Comparison of ENCODE assay signal across 13 cellular contexts in the genomic region with DNA sequence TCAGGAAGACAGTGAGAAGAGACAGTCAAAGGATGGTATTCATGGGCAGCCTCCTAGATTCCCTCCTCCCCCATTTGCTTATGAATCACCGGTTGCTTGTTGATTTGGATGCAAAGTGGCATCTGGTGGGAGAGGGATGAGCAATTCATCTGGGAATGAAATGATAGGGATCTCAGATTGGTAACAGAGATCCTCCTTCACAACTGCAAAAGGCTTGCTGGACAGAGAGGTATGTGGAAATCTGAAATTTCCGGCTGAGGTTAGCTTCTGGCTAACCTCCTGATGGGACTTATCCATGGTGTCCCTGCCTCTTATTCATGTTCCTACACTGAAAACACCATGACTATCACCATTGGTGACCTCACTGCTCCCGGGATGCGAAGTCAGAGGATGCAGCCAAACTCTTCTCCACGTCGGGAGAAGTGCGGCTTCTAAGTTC. TPM values are rescaled to one million over a fixed set of nuclear protein-coding genes. Genes with fewer than 3 reads are reported as not detected.
DNase-seq lines count a peak whose midpoint lies in the region; TF ChIP-seq lines count a peak whose summit lies in the region.
"Had no signal": no experiment of that assay in that cellular context is flagged by ENCODE, and none has a peak within 500 bp of the region (broad histone marks: within the 10 kb centered on the region; RNA-seq: fewer than 3 reads in every experiment).

No MANE protein-coding gene starts in this region.

- no peaks in the 10 kb centered on the region for H3K9me3 ChIP-seq in PC-9 (ENCODE audit: insufficient read depth, low read depth)

- H2AFZ ChIP-seq in PC-9, result no peak overlapping the region

- H3K4me3 ChIP-seq in PC-9 (no peak overlapping the region), fibroblast of mammary gland (ENCODE audit: control insufficient read depth, low read depth, low read length) (no peak overlapping the region)

- H4K20me1 ChIP-seq in PC-9 (ENCODE audit: insufficient read depth), result no peaks in the 10 kb centered on the region

- DNase-seq in GM04503 (ENCODE audit: low read depth) (peak; percentile 97), PC-9 (peak; percentile 11 to 80), fibroblast of mammary gland (ENCODE audit: low read depth) (peak; percentile 82), non-pigmented ciliary epithelial cell (ENCODE audit: low read depth) (peak; percentile 53), SKM-1 (lab: John Stamatoyannopoulos, UW; ENCODE audit: unreplicated experiment) (no peak), MV-4-11 (lab: John Stamatoyannopoulos, UW) (no peak), NCI-H1417 (lab: John Stamatoyannopoulos, UW) (no peak)
- no peak for DNase-seq in stimulated activated CD8-positive, alpha-beta memory T cell treated with anti-CD3 and anti-CD28 coated beads, Interleukin-4, amount 100 ng/mL, for 48 hours
- DNase-seq: central memory CD4-positive, alpha-beta T cell; DND-41; NCI-H1930; OCI-M1; small intestine had no signal

- POLR2A ChIA-PET in PC-9 (lab: Charles Lee; ENCODE audit: unreplicated experiment), result no interaction called here

- H3K9me2 ChIP-seq in PC-9 (ENCODE audit: insufficient read depth), result no peaks in the 10 kb centered on the region

- no TSS peak for BruUV-seq in PC-9 (replicated peaks; lab: Mats Ljungman, UMichigan)

- no peaks in the 10 kb centered on the region for H3K79me2 ChIP-seq in PC-9 (ENCODE audit: low read depth)

- CTCF ChIA-PET in PC-9 (lab: Charles Lee), result no interaction called here

- peaks cover 40% of the 10 kb centered on the region for H3F3A ChIP-seq in PC-9 (ENCODE audit: insufficient read depth, low read depth)

- peaks cover 42% of the 10 kb centered on the region for H3K4me1 ChIP-seq in PC-9 (replicated peaks; ENCODE audit: insufficient read depth)

- 0 out of 2 replicates have a peak overlapping the region, but pooled peaks have one; percentile 6 for H3K27ac ChIP-seq in PC-9

- no peaks in the 10 kb centered on the region for H3K27me3 ChIP-seq in PC-9 (ENCODE audit: insufficient read depth, low read depth)

- H3K4me2 ChIP-seq in PC-9, result peak overlapping the region; percentile 41

- TF ChIP-seq CTCF in PC-9 (conservative IDR thresholded peaks at IDR 0.05), result no peak
- no peak for TF ChIP-seq CTCF in fibroblast of mammary gland (conservative IDR thresholded peaks at IDR 0.05; ENCODE audit: control insufficient read depth, insufficient read depth, low read depth, low read length)

- no peaks in the 10 kb centered on the region for H3K36me3 ChIP-seq in PC-9 (ENCODE audit: low read depth)

- intact Hi-C loops in PC-9 (cut with micrococcal nuclease; ENCODE audit: unreplicated experiment), result loop anchor here (2.0 kb wide), 1 partner anchor 46 kb away; no protein-coding TSS in a partner anchor

RNA-seq across cellular contexts. Expression of a gene that starts 48.4 kb away (rescaled TPM):
- total RNA-seq in PC-9 (2021), result 57.5 and 75.3 TPM in 2 replicates

Comparison
In these comparisons a context has a peak if more than half of its experiments do, and no peak if none do; other contexts are left out.
1. DNase-seq: peak in GM04503 (single experiment), PC-9 (2 of 2), fibroblast of mammary gland (single experiment) and non-pigmented ciliary epithelial cell (single experiment); none in SKM-1 (single experiment), stimulated activated CD8-positive, alpha-beta memory T cell treated with anti-CD3 and anti-CD28 coated beads, Interleukin-4, amount 100 ng/mL, for 48 hours (single experiment), MV-4-11 (single experiment) and NCI-H1417 (0 of 3).